ENCODE assay signal across 13 cellular contexts in the genomic region with DNA sequence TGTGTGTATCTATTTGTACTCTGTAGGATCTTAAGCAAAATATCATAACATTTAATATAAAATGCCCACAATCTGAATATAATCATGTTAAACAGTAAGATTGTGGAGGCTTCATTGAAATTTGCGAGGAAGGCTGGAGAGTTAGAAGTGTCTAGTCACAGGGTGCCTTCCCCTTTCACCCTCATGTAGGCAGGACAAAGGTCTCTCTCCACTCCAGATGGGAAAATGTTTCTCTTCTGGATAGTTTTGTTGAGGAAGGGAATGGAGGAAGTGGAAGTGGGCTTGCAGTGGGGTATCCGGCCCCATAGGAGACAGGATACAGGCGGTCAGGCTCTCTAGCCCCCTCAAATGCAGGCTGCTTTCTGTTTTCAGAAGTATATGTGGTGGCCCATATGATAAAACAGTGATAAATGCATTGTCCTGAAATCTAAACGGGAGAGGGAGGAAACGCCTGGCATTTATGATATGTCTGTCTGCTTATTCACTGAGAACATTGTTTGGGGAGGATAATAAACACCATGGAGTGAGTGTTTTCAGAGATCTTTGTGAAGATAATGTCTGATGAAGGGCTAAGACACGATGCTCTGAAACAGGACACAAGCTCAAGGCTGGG. TPM values are rescaled to one million over a fixed set of nuclear protein-coding genes. Genes with fewer than 3 reads are reported as not detected.
"Had no signal": no experiment of that assay in that cellular context is flagged by ENCODE, and none has a peak within 500 bp of the region (broad histone marks: within the 10 kb centered on the region; RNA-seq: fewer than 3 reads in every experiment).

No MANE protein-coding gene starts in this region.

- H3K4me1 ChIP-seq: parathyroid adenoma, thyroid gland had no signal

- H3K36me3 ChIP-seq: brain microvascular endothelial cell, thyroid gland had no signal

- H3K27ac ChIP-seq: brain microvascular endothelial cell, dorsolateral prefrontal cortex, parathyroid adenoma, thyroid gland had no signal

- DNase-seq: activated CD4-positive, CD25-positive, alpha-beta regulatory T cell treated with anti-CD3 and anti-CD28 coated beads, Interleukin-2, amount 50 U/mL, for 72 hours; activated naive CD8-positive, alpha-beta T cell treated with anti-CD3 and anti-CD28 coated beads for 36 hours; brain microvascular endothelial cell; dorsolateral prefrontal cortex; endodermal cell; kidney; midbrain; naive B cell; thyroid gland had no signal

- H3K9me3 ChIP-seq: thyroid gland had no signal

- ATAC-seq: stimulated activated memory B cell treated with anti-CD40 and anti-IgM and Interleukin-4, amounts not matched to agents 10 μg/mL and 1 μg/mL and 100 μg/mL, for 72 hours had no signal

- H3K4me3 ChIP-seq: dorsolateral prefrontal cortex, thyroid gland had no signal

- FAIRE-seq: kidney had no signal

- H3K27me3 ChIP-seq: brain microvascular endothelial cell, thyroid gland had no signal

RNA-seq across cellular contexts. Expression of a gene that starts 13.3 kb away (rescaled TPM):
- total RNA-seq: activated CD8-positive, alpha-beta memory T cell treated with anti-CD3 and anti-CD28 coated beads for 36 hours; activated naive CD8-positive, alpha-beta T cell treated with anti-CD3 and anti-CD28 coated beads for 36 hours; activated T-helper 1 cell treated with anti-CD3 and anti-CD28 coated beads, Interleukin-12 subunit alpha, Interleukin-12 subunit beta, Interleukin-2, Interleukin-4 antibody, amounts not matched to agents 30 ng/mL and 10 ng/mL and 1 ng/mL, durations not matched to agents 14 hours and 24 hours and 36 hours had no signal
